In the genomic region with DNA sequence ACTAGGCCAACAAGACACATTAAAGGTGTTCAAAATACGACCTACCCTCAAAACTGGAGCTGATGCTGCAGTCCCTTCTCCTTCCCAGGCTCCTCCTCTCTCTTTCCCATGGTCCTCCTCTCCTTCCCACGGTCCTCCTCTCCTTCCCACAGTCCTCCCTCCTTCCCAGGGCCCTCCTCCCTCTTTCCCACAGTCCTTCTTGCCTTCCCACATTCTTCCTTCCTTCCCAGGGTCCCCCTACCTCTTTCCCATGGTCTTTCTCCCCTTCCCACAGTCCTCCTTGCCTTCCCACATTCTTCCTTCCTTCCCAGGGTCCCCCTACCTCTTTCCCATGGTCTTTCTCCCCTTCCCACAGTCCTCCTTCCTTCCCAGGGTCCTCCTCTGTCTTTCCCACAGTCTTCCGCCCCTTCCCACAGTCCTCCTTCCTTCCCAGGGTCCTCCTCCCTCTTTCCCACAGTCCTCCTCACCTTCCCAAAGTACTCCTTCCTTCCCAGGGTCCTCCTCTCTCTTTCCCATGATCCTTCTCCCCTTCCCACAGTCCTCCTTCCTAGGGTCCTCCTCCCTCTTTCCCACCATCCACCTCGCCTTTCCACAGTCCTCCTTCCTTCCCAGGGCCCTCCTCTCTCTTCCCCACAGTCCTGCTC, we compare ENCODE assay signal across 1 cellular context.
TF ChIP-seq lines count a peak whose summit lies in the region.

No MANE protein-coding gene starts in this region.

TF ChIP-seq in GM12878, 131 proteins besides CTCF, POLR2A, EP300 and RAD21:
- TF ChIP-seq, protein P1, sequence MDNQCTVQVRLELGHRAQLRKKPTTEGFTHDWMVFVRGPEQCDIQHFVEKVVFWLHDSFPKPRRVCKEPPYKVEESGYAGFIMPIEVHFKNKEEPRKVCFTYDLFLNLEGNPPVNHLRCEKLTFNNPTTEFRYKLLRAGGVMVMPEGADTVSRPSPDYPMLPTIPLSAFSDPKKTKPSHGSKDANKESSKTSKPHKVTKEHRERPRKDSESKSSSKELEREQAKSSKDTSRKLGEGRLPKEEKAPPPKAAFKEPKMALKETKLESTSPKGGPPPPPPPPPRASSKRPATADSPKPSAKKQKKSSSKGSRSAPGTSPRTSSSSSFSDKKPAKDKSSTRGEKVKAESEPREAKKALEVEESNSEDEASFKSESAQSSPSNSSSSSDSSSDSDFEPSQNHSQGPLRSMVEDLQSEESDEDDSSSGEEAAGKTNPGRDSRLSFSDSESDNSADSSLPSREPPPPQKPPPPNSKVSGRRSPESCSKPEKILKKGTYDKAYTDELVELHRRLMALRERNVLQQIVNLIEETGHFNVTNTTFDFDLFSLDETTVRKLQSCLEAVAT (IDR thresholded peaks at IDR 0.05): peak; percentile 72
- TF ChIP-seq, protein P2, sequence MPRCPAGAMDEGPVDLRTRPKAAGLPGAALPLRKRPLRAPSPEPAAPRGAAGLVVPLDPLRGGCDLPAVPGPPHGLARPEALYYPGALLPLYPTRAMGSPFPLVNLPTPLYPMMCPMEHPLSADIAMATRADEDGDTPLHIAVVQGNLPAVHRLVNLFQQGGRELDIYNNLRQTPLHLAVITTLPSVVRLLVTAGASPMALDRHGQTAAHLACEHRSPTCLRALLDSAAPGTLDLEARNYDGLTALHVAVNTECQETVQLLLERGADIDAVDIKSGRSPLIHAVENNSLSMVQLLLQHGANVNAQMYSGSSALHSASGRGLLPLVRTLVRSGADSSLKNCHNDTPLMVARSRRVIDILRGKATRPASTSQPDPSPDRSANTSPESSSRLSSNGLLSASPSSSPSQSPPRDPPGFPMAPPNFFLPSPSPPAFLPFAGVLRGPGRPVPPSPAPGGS (IDR thresholded peaks at IDR 0.05; ENCODE audit: borderline replicate concordance, insufficient read depth, low read depth, low read length, poor library complexity, severe bottlenecking): peak; percentile 30
- TF ChIP-seq CREB1 (IDR thresholded peaks at IDR 0.05; ENCODE audit: low read depth): no peak
- no peak for TF ChIP-seq CHD1 (IDR thresholded peaks at IDR 0.05; ENCODE audit: low read depth, low read length)
- TF ChIP-seq, protein P3, sequence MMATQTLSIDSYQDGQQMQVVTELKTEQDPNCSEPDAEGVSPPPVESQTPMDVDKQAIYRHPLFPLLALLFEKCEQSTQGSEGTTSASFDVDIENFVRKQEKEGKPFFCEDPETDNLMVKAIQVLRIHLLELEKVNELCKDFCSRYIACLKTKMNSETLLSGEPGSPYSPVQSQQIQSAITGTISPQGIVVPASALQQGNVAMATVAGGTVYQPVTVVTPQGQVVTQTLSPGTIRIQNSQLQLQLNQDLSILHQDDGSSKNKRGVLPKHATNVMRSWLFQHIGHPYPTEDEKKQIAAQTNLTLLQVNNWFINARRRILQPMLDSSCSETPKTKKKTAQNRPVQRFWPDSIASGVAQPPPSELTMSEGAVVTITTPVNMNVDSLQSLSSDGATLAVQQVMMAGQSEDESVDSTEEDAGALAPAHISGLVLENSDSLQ (IDR thresholded peaks at IDR 0.05): peak; percentile 9; the same call in 1 of the 2 replicates
- TF ChIP-seq TCF12 (IDR thresholded peaks at IDR 0.05; ENCODE audit: low read depth, low read length): peak; percentile 62; the same call in 1 of the 2 replicates
- 0 out of 2 replicates have a peak, but pooled peaks have one; percentile 40 for TF ChIP-seq RELB (IDR thresholded peaks at IDR 0.05; ENCODE audit: low read depth)
- peak; percentile 72; the same call in 1 of the 2 replicates for TF ChIP-seq HDGF (IDR thresholded peaks at IDR 0.05)
- peak; percentile 98 for TF ChIP-seq NFXL1 (IDR thresholded peaks at IDR 0.05; ENCODE audit: borderline replicate concordance)
- peak; percentile 79; the same call in 1 of the 2 replicates for TF ChIP-seq NBN (IDR thresholded peaks at IDR 0.05)
- TF ChIP-seq ZBED1 (IDR thresholded peaks at IDR 0.05; ENCODE audit: borderline replicate concordance): no peak
- TF ChIP-seq NR2C1 (IDR thresholded peaks at IDR 0.05): no peak
- TF ChIP-seq, protein P4, sequence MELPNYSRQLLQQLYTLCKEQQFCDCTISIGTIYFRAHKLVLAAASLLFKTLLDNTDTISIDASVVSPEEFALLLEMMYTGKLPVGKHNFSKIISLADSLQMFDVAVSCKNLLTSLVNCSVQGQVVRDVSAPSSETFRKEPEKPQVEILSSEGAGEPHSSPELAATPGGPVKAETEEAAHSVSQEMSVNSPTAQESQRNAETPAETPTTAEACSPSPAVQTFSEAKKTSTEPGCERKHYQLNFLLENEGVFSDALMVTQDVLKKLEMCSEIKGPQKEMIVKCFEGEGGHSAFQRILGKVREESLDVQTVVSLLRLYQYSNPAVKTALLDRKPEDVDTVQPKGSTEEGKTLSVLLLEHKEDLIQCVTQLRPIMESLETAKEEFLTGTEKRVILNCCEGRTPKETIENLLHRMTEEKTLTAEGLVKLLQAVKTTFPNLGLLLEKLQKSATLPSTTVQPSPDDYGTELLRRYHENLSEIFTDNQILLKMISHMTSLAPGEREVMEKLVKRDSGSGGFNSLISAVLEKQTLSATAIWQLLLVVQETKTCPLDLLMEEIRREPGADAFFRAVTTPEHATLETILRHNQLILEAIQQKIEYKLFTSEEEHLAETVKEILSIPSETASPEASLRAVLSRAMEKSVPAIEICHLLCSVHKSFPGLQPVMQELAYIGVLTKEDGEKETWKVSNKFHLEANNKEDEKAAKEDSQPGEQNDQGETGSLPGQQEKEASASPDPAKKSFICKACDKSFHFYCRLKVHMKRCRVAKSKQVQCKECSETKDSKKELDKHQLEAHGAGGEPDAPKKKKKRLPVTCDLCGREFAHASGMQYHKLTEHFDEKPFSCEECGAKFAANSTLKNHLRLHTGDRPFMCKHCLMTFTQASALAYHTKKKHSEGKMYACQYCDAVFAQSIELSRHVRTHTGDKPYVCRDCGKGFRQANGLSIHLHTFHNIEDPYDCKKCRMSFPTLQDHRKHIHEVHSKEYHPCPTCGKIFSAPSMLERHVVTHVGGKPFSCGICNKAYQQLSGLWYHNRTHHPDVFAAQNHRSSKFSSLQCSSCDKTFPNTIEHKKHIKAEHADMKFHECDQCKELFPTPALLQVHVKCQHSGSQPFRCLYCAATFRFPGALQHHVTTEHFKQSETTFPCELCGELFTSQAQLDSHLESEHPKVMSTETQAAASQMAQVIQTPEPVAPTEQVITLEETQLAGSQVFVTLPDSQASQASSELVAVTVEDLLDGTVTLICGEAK (IDR thresholded peaks at IDR 0.05; ENCODE audit: borderline replicate concordance): no peak
- peak; percentile 22 for TF ChIP-seq MEF2B (IDR thresholded peaks at IDR 0.05; ENCODE audit: partially characterized antibody, poor library complexity, severe bottlenecking)
- 0 out of 4 replicates have a peak, but pooled peaks of 1 of the 2 experiments have one; percentile 13 for TF ChIP-seq IKZF2 (IDR thresholded peaks at IDR 0.05)
